In the genomic region with DNA sequence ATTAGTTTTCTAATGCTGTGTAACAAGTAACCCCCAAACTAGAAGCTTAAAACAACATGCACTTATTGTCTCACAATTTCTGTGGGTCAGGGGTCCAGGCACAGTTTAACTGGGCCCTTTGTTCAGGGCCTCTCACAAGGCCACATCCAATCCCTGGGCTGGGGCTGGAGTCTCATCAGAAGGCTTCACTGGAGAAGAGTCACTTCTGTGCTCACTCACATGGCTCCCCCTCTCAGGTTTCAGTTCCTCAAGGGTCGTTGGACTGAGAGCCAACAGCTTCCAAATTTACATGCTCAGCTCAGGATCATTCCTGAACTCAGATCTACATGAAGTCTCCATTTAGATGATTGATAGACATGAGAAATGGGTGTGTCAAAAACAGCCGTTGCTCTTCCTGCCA, we compare ENCODE assay signal across 19 cellular contexts.
"Had no signal": no experiment of that assay in that cellular context is flagged by ENCODE, and none has a peak within 500 bp of the region (broad histone marks: within the 10 kb centered on the region; RNA-seq: fewer than 3 reads in every experiment).

No MANE protein-coding gene starts in this region.

- H3K36me3 ChIP-seq: prostate gland, uterus had no signal

- H3K4me3 ChIP-seq: left lung, prostate gland, tibial artery, uterus had no signal

- H3K27me3 ChIP-seq: left lung, tibial artery, uterus had no signal

- DNase-seq: activated gamma-delta T cell treated with Interleukin-2 at 50 U/mL for 16 hours; activated T-cell treated with anti-CD3 and anti-CD28 coated beads for 4 hours; aorta; caudate nucleus; effector CD8-positive, alpha-beta T cell; erythroblast; foreskin fibroblast; left lung; mammary epithelial cell; midbrain; natural killer cell; right cardiac atrium; stimulated activated CD4-positive, alpha-beta T cell treated with anti-CD3 and anti-CD28 coated beads, Interleukin-12 subunit alpha, Interleukin-12 subunit beta, amount 100 ng/mL, for 4 hours; stimulated activated naive CD8-positive, alpha-beta T cell treated with anti-CD3 and anti-CD28 coated beads, Interleukin-15, amount 100 ng/mL, for 72 hours; T-cell; uterus had no signal

- H3K4me1 ChIP-seq: left lung, prostate gland, tibial artery, uterus had no signal

- H3K27ac ChIP-seq: left lung, prostate gland, tibial artery, uterus had no signal

- H3K9me3 ChIP-seq: left lung, prostate gland, tibial artery, uterus had no signal

- ATAC-seq: left lung; natural killer cell; right cardiac atrium; stimulated activated naive CD8-positive, alpha-beta T cell treated with anti-CD3 and anti-CD28 coated beads, Interleukin-15, amount 100 ng/mL, for 72 hours; T-cell; WTC11 had no signal
